18 cellular contexts compared by ENCODE assay signal in genomic region chr3:37182816-37183215, GRCh38. TPM values are rescaled to one million over a fixed set of nuclear protein-coding genes. Genes with fewer than 3 reads are reported as not detected.
DNase-seq lines count a peak whose midpoint lies in the region; ATAC-seq and TF ChIP-seq lines count a peak whose summit lies in the region.
"Had no signal": no experiment of that assay in that cellular context is flagged by ENCODE, and none has a peak within 500 bp of the region (broad histone marks: within the 10 kb centered on the region; RNA-seq: fewer than 3 reads in every experiment).

No MANE protein-coding gene starts in this region.

- H3K4me1 Mint-ChIP-seq in Calu3 (ENCODE audit: low read depth, unreplicated experiment) = peaks cover 26% of the 10 kb centered on the region

- ATAC-seq in left lung (no peak), HG02870 (IDR thresholded peaks at IDR 0.05; ENCODE audit: unreplicated experiment) (no peak)
- ATAC-seq: activated CD8-positive, alpha-beta memory T cell treated with anti-CD3 and anti-CD28 coated beads, Interleukin-2, amount 10 ng/mL, durations not matched to agents 7 days and 5 days; natural killer cell treated with Interleukin-12 subunit alpha and Interleukin-12 subunit beta and Interleukin-15 and Interleukin-18, amount 100 ng/mL, for 72 hours had no signal

- peak overlapping the region; percentile 60 for H3K27ac Mint-ChIP-seq in Calu3 (ENCODE audit: unreplicated experiment)
- H3K27ac Mint-ChIP-seq: activated CD8-positive, alpha-beta memory T cell treated with anti-CD3 and anti-CD28 coated beads, Interleukin-2, amount 10 ng/mL, durations not matched to agents 7 days and 5 days; natural killer cell treated with Interleukin-12 subunit alpha and Interleukin-12 subunit beta and Interleukin-15 and Interleukin-18, amount 100 ng/mL, for 72 hours; T-helper 1 cell treated with Interleukin-12 subunit alpha and Interleukin-12 subunit beta and Interleukin-4 antibody, amounts not matched to agents 30 μg/mL and 1 μg/mL, for 36 hours had no signal

- H3K4me3 ChIP-seq in brain microvascular endothelial cell (ENCODE audit: low read depth, low read length) (no peak overlapping the region), left lung (no peak overlapping the region), stomach smooth muscle (ENCODE audit: low read length in 2 of 2) (no peak overlapping the region), lower leg skin (ENCODE audit: low read depth, poor library complexity, severe bottlenecking) (no peak overlapping the region)

- TF ChIP-seq CTCF in Calu3 (IDR thresholded peaks at IDR 0.05; ENCODE audit: unreplicated experiment) (no peak), brain microvascular endothelial cell (IDR thresholded peaks at IDR 0.05; ENCODE audit: low read depth, low read length, missing control alignments) (no peak), left lung (IDR thresholded peaks at IDR 0.05) (no peak), GM10248 (IDR thresholded peaks at IDR 0.05; ENCODE audit: control extremely low read depth, extremely low read depth, low read depth, missing control alignments) (no peak), lower leg skin (IDR thresholded peaks at IDR 0.05) (no peak)

- H3K36me3 ChIP-seq in brain microvascular endothelial cell (replicated peaks) (no peaks in the 10 kb centered on the region), left lung (no peaks in the 10 kb centered on the region), stomach smooth muscle (ENCODE audit: control insufficient read depth in 2 of 2, insufficient read depth in 2 of 2, low read length in 2 of 2) (no peaks in the 10 kb centered on the region)

- in situ Hi-C loops in brain microvascular endothelial cell (cut with HindIII; ENCODE audit: low pct_ligation_motif_present, low sequenced_read_pairs) = no loop called here

- H3K9me3 ChIP-seq in left lung (no peaks in the 10 kb centered on the region), stomach smooth muscle (ENCODE audit: control insufficient read depth in 2 of 2, low read length in 2 of 2) (no peaks in the 10 kb centered on the region)

- no peak overlapping the region for H3K4me3 Mint-ChIP-seq in Calu3 (ENCODE audit: low read depth, unreplicated experiment)
- H3K4me3 Mint-ChIP-seq: activated CD8-positive, alpha-beta memory T cell treated with anti-CD3 and anti-CD28 coated beads, Interleukin-2, amount 10 ng/mL, durations not matched to agents 7 days and 5 days; natural killer cell treated with Interleukin-12 subunit alpha and Interleukin-12 subunit beta and Interleukin-15 and Interleukin-18, amount 100 ng/mL, for 72 hours; T-helper 1 cell treated with Interleukin-12 subunit alpha and Interleukin-12 subunit beta and Interleukin-4 antibody, amounts not matched to agents 30 μg/mL and 1 μg/mL, for 36 hours had no signal

- H3K9me3 Mint-ChIP-seq in Calu3 (ENCODE audit: low read depth, unreplicated experiment) = no peaks in the 10 kb centered on the region
- H3K9me3 Mint-ChIP-seq: natural killer cell treated with Interleukin-12 subunit alpha and Interleukin-12 subunit beta and Interleukin-15 and Interleukin-18, amount 100 ng/mL, for 72 hours; T-helper 1 cell treated with Interleukin-12 subunit alpha and Interleukin-12 subunit beta and Interleukin-4 antibody, amounts not matched to agents 30 μg/mL and 1 μg/mL, for 36 hours had no signal

- no peaks in the 10 kb centered on the region for H3K27me3 Mint-ChIP-seq in Calu3 (ENCODE audit: unreplicated experiment)
- H3K27me3 Mint-ChIP-seq: activated CD8-positive, alpha-beta memory T cell treated with anti-CD3 and anti-CD28 coated beads, Interleukin-2, amount 10 ng/mL, durations not matched to agents 7 days and 5 days; natural killer cell treated with Interleukin-12 subunit alpha and Interleukin-12 subunit beta and Interleukin-15 and Interleukin-18, amount 100 ng/mL, for 72 hours had no signal

- peaks cover 5% of the 10 kb centered on the region for H3K36me3 Mint-ChIP-seq in Calu3 (ENCODE audit: insufficient read depth, unreplicated experiment)
- H3K36me3 Mint-ChIP-seq: natural killer cell treated with Interleukin-12 subunit alpha and Interleukin-12 subunit beta and Interleukin-15 and Interleukin-18, amount 100 ng/mL, for 72 hours had no signal

- H3K27me3 ChIP-seq in brain microvascular endothelial cell (replicated peaks) (no peaks in the 10 kb centered on the region), left lung (no peaks in the 10 kb centered on the region), stomach smooth muscle (ENCODE audit: control insufficient read depth in 1 of 2, insufficient read depth in 2 of 2, low read length in 2 of 2) (no peaks in the 10 kb centered on the region)

- H3K27ac ChIP-seq in brain microvascular endothelial cell = peak overlapping the region; percentile 36
- H3K27ac ChIP-seq in left lung = peak overlapping the region; percentile 56 to 81
- H3K27ac ChIP-seq in stomach smooth muscle (ENCODE audit: low read length) = peak overlapping the region; percentile 68

- no peak overlapping the region for H3K9ac ChIP-seq in stomach smooth muscle (ENCODE audit: low read length in 2 of 2)

- no peak for TF ChIP-seq POLR2A in lower leg skin (IDR thresholded peaks at IDR 0.05)

- BruUV-seq in Calu3 (replicated peaks; lab: Mats Ljungman, UMichigan) = no TSS peak

- POLR2A ChIA-PET in GM10248 (lab: Yijun Ruan, JAX) = no interaction called here

- intact Hi-C loops in Calu3 (cut with micrococcal nuclease; ENCODE audit: unreplicated experiment) (loop anchor here (2.0 kb wide), 1 partner anchor 38 kb away; no protein-coding TSS in a partner anchor), left lung (cut with DNase I) (no loop called here), lower leg skin (cut with DNase I; ENCODE audit: low total_unique reads) (no loop called here)

- CTCF ChIA-PET in Calu3 (lab: Charles Lee) (interaction anchor here (1.0 to 1.5 kb wide), 2 partner anchors 40 to 65 kb away, joined by 3 to 5 read pairs; no protein-coding TSS in a partner anchor), GM10248 (lab: Yijun Ruan, JAX) (interaction anchor here (1.5 to 1.6 kb wide), 2 partner anchors 31 to 42 kb away, joined by 3 to 4 read pairs; no protein-coding TSS in a partner anchor)

- H3K4me1 ChIP-seq in left lung (peaks cover 11 to 19% of the 10 kb centered on the region in 2 donors), stomach smooth muscle (ENCODE audit: control insufficient read depth, insufficient read depth, low read length) (peaks cover 16% of the 10 kb centered on the region)

- no peak for DNase-seq in Calu3
- DNase-seq in brain microvascular endothelial cell = no peak
- DNase-seq in left lung = no peak
- no peak for DNase-seq in GM10248 (ENCODE audit: extremely low spot score)
- no peak for DNase-seq in lower leg skin (ENCODE audit: low spot score in 2 of 2)
- DNase-seq in T1000 (lab: John Stamatoyannopoulos, UW) = no peak
- DNase-seq: activated CD4-positive, CD25-positive, alpha-beta regulatory T cell; activated CD8-positive, alpha-beta memory T cell treated with anti-CD3 and anti-CD28 coated beads, Interleukin-2, amount 10 ng/mL, durations not matched to agents 7 days and 5 days; activated effector memory CD4-positive, alpha-beta T cell treated with anti-CD3 and anti-CD28 coated beads, Interleukin-2, amount 50 U/mL, for 16 hours; DMS153; KBM-7; NCI-H1048; retina; stimulated activated CD4-positive, alpha-beta T cell treated with anti-CD3 and anti-CD28 coated beads, Interleukin-4, amount 100 ng/mL, for 1 hour had no signal

RNA-seq across cellular contexts. Expression of gene LRRFIP2, which starts 8.4 kb away (rescaled TPM):
- total RNA-seq in Calu3 (2022) (38.8 and 41.9 TPM in 2 replicates), left lung (10 to 100 TPM; 52.6 to 60.3 TPM), lower leg skin (100 to 1,000 TPM in 1 of 4 donors, 10 to 100 TPM in 3; 67.1 to 102 (median 83.1) TPM)
